1 cellular context compared by ENCODE assay signal in the genomic region with DNA sequence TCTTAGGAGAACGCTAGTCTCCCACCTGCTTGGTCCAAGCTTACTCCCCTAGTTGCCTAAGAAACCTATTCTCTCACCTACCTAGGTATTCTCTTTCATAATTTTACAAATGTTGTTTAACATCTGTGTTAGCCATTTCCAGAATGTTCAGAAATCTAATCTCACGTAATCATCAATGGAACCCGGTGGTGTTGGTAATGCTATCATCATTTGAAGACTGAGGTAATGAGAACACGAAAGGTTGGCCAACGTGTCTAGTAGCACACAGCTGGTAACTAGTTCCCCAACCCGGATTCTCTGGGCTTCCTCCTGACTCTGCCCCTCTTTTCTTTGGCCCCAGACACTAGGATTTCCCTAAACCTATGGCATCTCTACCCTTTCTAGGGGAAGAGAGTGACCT.
TF ChIP-seq lines count a peak whose summit lies in the region.

No MANE protein-coding gene starts in this region.

TF ChIP-seq in H1, 55 proteins besides CTCF, POLR2A, EP300 and RAD21:
- no peak for TF ChIP-seq SP2 (IDR thresholded peaks at IDR 0.05; ENCODE audit: low read length)
- no peak for TF ChIP-seq SUZ12 (IDR thresholded peaks at IDR 0.05; ENCODE audit: low read length)
- no peak for TF ChIP-seq SP4 (IDR thresholded peaks at IDR 0.05; ENCODE audit: low read length)
- TF ChIP-seq TAF7 (optimal IDR thresholded peaks at IDR 0.05; ENCODE audit: borderline replicate concordance, low read depth, low read length): no peak
- no peak for TF ChIP-seq BACH1 (IDR thresholded peaks at IDR 0.05; ENCODE audit: low read length)
- TF ChIP-seq CHD1 (IDR thresholded peaks at IDR 0.05; ENCODE audit: low read depth, low read length): no peak
- TF ChIP-seq SAP30 (IDR thresholded peaks at IDR 0.05; ENCODE audit: insufficient read depth, insufficient replicate concordance, low read length): no peak
- TF ChIP-seq GTF2F1 (IDR thresholded peaks at IDR 0.05; ENCODE audit: borderline replicate concordance, low read depth, low read length): no peak
- TF ChIP-seq, protein P1, sequence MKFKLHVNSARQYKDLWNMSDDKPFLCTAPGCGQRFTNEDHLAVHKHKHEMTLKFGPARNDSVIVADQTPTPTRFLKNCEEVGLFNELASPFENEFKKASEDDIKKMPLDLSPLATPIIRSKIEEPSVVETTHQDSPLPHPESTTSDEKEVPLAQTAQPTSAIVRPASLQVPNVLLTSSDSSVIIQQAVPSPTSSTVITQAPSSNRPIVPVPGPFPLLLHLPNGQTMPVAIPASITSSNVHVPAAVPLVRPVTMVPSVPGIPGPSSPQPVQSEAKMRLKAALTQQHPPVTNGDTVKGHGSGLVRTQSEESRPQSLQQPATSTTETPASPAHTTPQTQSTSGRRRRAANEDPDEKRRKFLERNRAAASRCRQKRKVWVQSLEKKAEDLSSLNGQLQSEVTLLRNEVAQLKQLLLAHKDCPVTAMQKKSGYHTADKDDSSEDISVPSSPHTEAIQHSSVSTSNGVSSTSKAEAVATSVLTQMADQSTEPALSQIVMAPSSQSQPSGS (IDR thresholded peaks at IDR 0.05; ENCODE audit: low read length): no peak
- no peak for TF ChIP-seq CEBPB (IDR thresholded peaks at IDR 0.05; ENCODE audit: low read depth, low read length)
- TF ChIP-seq NANOG (IDR thresholded peaks at IDR 0.05; ENCODE audit: insufficient read depth, low read depth, low read length, poor library complexity, severe bottlenecking): no peak
- TF ChIP-seq ZNF274 (IDR thresholded peaks at IDR 0.05; ENCODE audit: borderline replicate concordance, extremely low read depth, low read length): no peak
- TF ChIP-seq CBX5 (IDR thresholded peaks at IDR 0.05; ENCODE audit: low read depth, low read length): no peak
- TF ChIP-seq, protein P2, sequence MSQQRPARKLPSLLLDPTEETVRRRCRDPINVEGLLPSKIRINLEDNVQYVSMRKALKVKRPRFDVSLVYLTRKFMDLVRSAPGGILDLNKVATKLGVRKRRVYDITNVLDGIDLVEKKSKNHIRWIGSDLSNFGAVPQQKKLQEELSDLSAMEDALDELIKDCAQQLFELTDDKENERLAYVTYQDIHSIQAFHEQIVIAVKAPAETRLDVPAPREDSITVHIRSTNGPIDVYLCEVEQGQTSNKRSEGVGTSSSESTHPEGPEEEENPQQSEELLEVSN (IDR thresholded peaks at IDR 0.05): no peak
- TF ChIP-seq JUN (IDR thresholded peaks at IDR 0.05; ENCODE audit: low read depth, low read length): no peak
- TF ChIP-seq SIRT6 (IDR thresholded peaks at IDR 0.05; ENCODE audit: low read length): no peak
- TF ChIP-seq RFX5 (IDR thresholded peaks at IDR 0.05; ENCODE audit: borderline replicate concordance, low read depth, low read length): no peak
